ENCODE assay signal across 8 cellular contexts in genomic region chr20:53216856-53217576, GRCh38.
DNase-seq lines count a peak whose midpoint lies in the region; ATAC-seq and TF ChIP-seq lines count a peak whose summit lies in the region.

No MANE protein-coding gene starts in this region.

- peaks cover 27% of the 10 kb centered on the region for H3K4me1 ChIP-seq in CD8-positive, alpha-beta memory T cell (ENCODE audit: insufficient read depth, low read length)
- H3K4me1 ChIP-seq in mammary epithelial cell (ENCODE audit: insufficient read depth, low read length), result no peaks in the 10 kb centered on the region

- no TSS peak for BruUV-seq in mammary epithelial cell (replicated peaks; lab: Mats Ljungman, UMichigan)

- H3K9me3 Mint-ChIP-seq in CD8-positive, alpha-beta memory T cell, result no peaks in the 10 kb centered on the region

- no peaks in the 10 kb centered on the region for H3K36me3 Mint-ChIP-seq in CD8-positive, alpha-beta memory T cell

- peaks cover 4 to 39% (median 20%) of the 10 kb centered on the region in 3 donors for H3K4me1 Mint-ChIP-seq in CD8-positive, alpha-beta memory T cell

- no peaks in the 10 kb centered on the region for H3K9me3 ChIP-seq in CD8-positive, alpha-beta memory T cell (ENCODE audit: low read length)
- no peaks in the 10 kb centered on the region for H3K9me3 ChIP-seq in mammary epithelial cell (replicated peaks; ENCODE audit: insufficient read depth, low read length)

- CTCF ChIA-PET in CD8-positive, alpha-beta memory T cell (lab: Charles Lee), result interaction anchor here (1.1 to 2.4 kb wide), 9 partner anchors 9 to 983 kb away, joined by 3 to 12 read pairs (median 4); no protein-coding TSS in a partner anchor
- CTCF ChIA-PET in mammary epithelial cell (lab: Charles Lee; ENCODE audit: low non-redundant PET), result interaction anchor here (0.8 kb wide), 1 partner anchor 470 kb away, joined by 4 read pairs; no protein-coding TSS in a partner anchor

- H3K4me3 ChIP-seq in CD8-positive, alpha-beta memory T cell (ENCODE audit: low read length), result peak overlapping the region; percentile 14
- H3K4me3 ChIP-seq in mammary epithelial cell (replicated peaks in 1 of 3; ENCODE audit: insufficient read depth in 1 of 3, low read depth in 2 of 3, low read length in 3 of 3), result peak overlapping the region in 1 of 3 experiments; percentile 11

- POLR2A ChIA-PET in CD8-positive, alpha-beta memory T cell (lab: Charles Lee), result no interaction called here

- no peak overlapping the region for H3K9ac ChIP-seq in mammary epithelial cell (ENCODE audit: insufficient read depth, low read length)

- H4K20me1 ChIP-seq in mammary epithelial cell (ENCODE audit: insufficient read depth, low read length), result no peaks in the 10 kb centered on the region

- no peak overlapping the region for H3K27ac ChIP-seq in CD8-positive, alpha-beta memory T cell (ENCODE audit: low read depth, low read length)
- no peak overlapping the region for H3K27ac ChIP-seq in mammary epithelial cell (ENCODE audit: insufficient read depth, low read depth, low read length)

- H3K4me3 Mint-ChIP-seq in CD8-positive, alpha-beta memory T cell, result peak overlapping the region in 4 of 7 donors; percentile 33 to 65 (median 44)

- peak; percentile 70 for ATAC-seq in GM21786 (IDR thresholded peaks at IDR 0.05; ENCODE audit: unreplicated experiment)
- no peak for ATAC-seq in HG03442 (IDR thresholded peaks at IDR 0.05; ENCODE audit: unreplicated experiment)

- dilution Hi-C loops in mammary epithelial cell (cut with HindIII; ENCODE audit: low sequenced_read_pairs), result no loop called here

- no peaks in the 10 kb centered on the region for H3K79me2 ChIP-seq in mammary epithelial cell (ENCODE audit: insufficient read depth, low read length)

- intact Hi-C loops in mammary epithelial cell (cut with micrococcal nuclease), result loop anchor here (1.0 to 5.0 kb wide), 7 partner anchors 182 to 905 kb away; no protein-coding TSS in a partner anchor

- H2AFZ ChIP-seq in mammary epithelial cell (ENCODE audit: low read depth, low read length), result no peak overlapping the region

- H3K36me3 ChIP-seq in CD8-positive, alpha-beta memory T cell (ENCODE audit: insufficient read depth, low read length), result no peaks in the 10 kb centered on the region
- H3K36me3 ChIP-seq in mammary epithelial cell (ENCODE audit: insufficient read depth, low read length), result no peaks in the 10 kb centered on the region

- peak; percentile 57 to 93 for TF ChIP-seq CTCF in mammary epithelial cell (conservative IDR thresholded peaks at IDR 0.05 in 1 of 2, IDR thresholded peaks at IDR 0.05 in 1 of 2; ENCODE audit: extremely low read depth in 1 of 2, insufficient read depth in 1 of 2, low read depth in 1 of 2, low read length in 2 of 2)

- DNase-seq in CD8-positive, alpha-beta memory T cell, result peak; percentile 55 to 79 (median 72)
- DNase-seq in NCI-H1105 (lab: John Stamatoyannopoulos, UW), result peak; percentile 78
- DNase-seq in activated CD4-positive, CD25-positive, alpha-beta regulatory T cell (lab: John Stamatoyannopoulos, UW), result peak; percentile 65 to 71 (median 66)
- peak; percentile 37 for DNase-seq in mammary epithelial cell
- peak; percentile 61 for DNase-seq in kidney tubule cell (ENCODE audit: low spot score)
- DNase-seq in stimulated activated CD4-positive, alpha-beta T cell treated with anti-CD3 and anti-CD28 coated beads, Interleukin-4, amount 100 ng/mL, for 24 hours, result peak; percentile 88

- H3K4me2 ChIP-seq in mammary epithelial cell (ENCODE audit: insufficient read depth, low read depth, low read length), result peak overlapping the region; percentile 62

- 14% methylated on average over 26 of the region's 32 CpGs for WGBS in mammary epithelial cell (ENCODE audit: low coverage, missing lambda C conversion rate)

- no peaks in the 10 kb centered on the region for H3K27me3 ChIP-seq in CD8-positive, alpha-beta memory T cell (ENCODE audit: insufficient read depth, low read length, poor library complexity, severe bottlenecking)
- H3K27me3 ChIP-seq in mammary epithelial cell (ENCODE audit: insufficient read depth, low read length), result no peaks in the 10 kb centered on the region

- H3K27me3 Mint-ChIP-seq in CD8-positive, alpha-beta memory T cell, result peaks cover 6 to 44% of the 10 kb centered on the region in 2 donors

- in situ Hi-C loops in mammary epithelial cell (cut with MboI; ENCODE audit: low sequenced_read_pairs in 2 of 2), result loop anchor here in 1 of 2 donors (25.0 kb wide), 1 partner anchor 905 kb away; no protein-coding TSS in a partner anchor

- peak overlapping the region in 1 of 8 donors; percentile 48 for H3K27ac Mint-ChIP-seq in CD8-positive, alpha-beta memory T cell

Comparison
In these comparisons a context has a peak if more than half of its experiments do, and no peak if none do; other contexts are left out.
1. DNase-seq: peak in every context shown above with its lines; median percentile 88 in stimulated activated CD4-positive, alpha-beta T cell treated with anti-CD3 and anti-CD28 coated beads, Interleukin-4, amount 100 ng/mL, for 24 hours; 78 in NCI-H1105; 72 in CD8-positive, alpha-beta memory T cell; 66 in activated CD4-positive, CD25-positive, alpha-beta regulatory T cell; 61 in kidney tubule cell; 37 in mammary epithelial cell.